ENCODE assay signal across 30 cellular contexts in genomic region chr3:9841015-9841414, GRCh38. TPM values are rescaled to one million over a fixed set of nuclear protein-coding genes. Genes with fewer than 3 reads are reported as not detected.
"Had no signal": no experiment of that assay in that cellular context is flagged by ENCODE, and none has a peak within 500 bp of the region (broad histone marks: within the 10 kb centered on the region; RNA-seq: fewer than 3 reads in every experiment).

No MANE protein-coding gene starts in this region.

- H3K27ac Mint-ChIP-seq: memory B cell, mesothelial cell of epicardium had no signal

- H3K36me3 Mint-ChIP-seq: naive B cell had no signal

- H3K27ac ChIP-seq: coronary artery, esophagus squamous epithelium, prostate gland, right atrium auricular region, testis, tibial artery, upper lobe of left lung had no signal

- H3K4me3 Mint-ChIP-seq: memory B cell; mesothelial cell of epicardium; natural killer cell treated with Interleukin-12 subunit alpha and Interleukin-12 subunit beta and Interleukin-15 and Interleukin-18, amount 100 ng/mL, for 72 hours had no signal

- DNase-seq: dermis blood vessel endothelial cell; effector memory CD4-positive, alpha-beta T cell; erythroblast; esophagus squamous epithelium; hypothalamus; immature natural killer cell; naive B cell; nucleus accumbens; stimulated activated CD4-positive, alpha-beta T cell treated with anti-CD3 and anti-CD28 coated beads, Interleukin-12 subunit alpha, Interleukin-12 subunit beta, amount 100 ng/mL, for 4 hours; stimulated activated CD4-positive, alpha-beta T cell treated with anti-CD3 and anti-CD28 coated beads, Interleukin-1b, Interleukin-23, amount 100 ng/mL, for 48 hours; stimulated activated CD4-positive, alpha-beta T cell treated with anti-CD3 and anti-CD28 coated beads, Interleukin-4, amount 100 ng/mL, for 1 hour; stimulated activated CD8-positive, alpha-beta memory T cell treated with anti-CD3 and anti-CD28 coated beads, Interleukin-4, amount 100 ng/mL, for 48 hours; stimulated activated naive CD8-positive, alpha-beta T cell treated with anti-CD3 and anti-CD28 coated beads, Interleukin-15, Interleukin-2, amounts not matched to agents 100 U/mL and 50 U/mL, for 24 hours; substantia nigra; testis; tibial artery; upper lobe of left lung had no signal

- H3K9me3 Mint-ChIP-seq: immature natural killer cell; memory B cell; mesothelial cell of epicardium; naive B cell; natural killer cell treated with Interleukin-12 subunit alpha and Interleukin-12 subunit beta and Interleukin-15 and Interleukin-18, amount 100 ng/mL, for 72 hours had no signal

- H3K36me3 ChIP-seq: prostate gland had no signal

- H3K9me3 ChIP-seq: esophagus squamous epithelium, mucosa of descending colon, prostate gland, right atrium auricular region, testis, tibial artery, upper lobe of left lung had no signal

- H3K4me1 ChIP-seq: prostate gland had no signal

- H3K4me3 ChIP-seq: coronary artery, esophagus squamous epithelium, lung, mucosa of descending colon, prostate gland, right atrium auricular region, smooth muscle cell, testis, tibial artery, upper lobe of left lung had no signal

- H3K27me3 Mint-ChIP-seq: memory B cell; naive B cell; natural killer cell treated with Interleukin-12 subunit alpha and Interleukin-12 subunit beta and Interleukin-15 and Interleukin-18, amount 100 ng/mL, for 72 hours had no signal

RNA-seq across cellular contexts. Expression of gene CIDEC, which starts 39.0 kb away (rescaled TPM):
- total RNA-seq: chondrocyte; dermis blood vessel endothelial cell; esophagus squamous epithelium; fibroblast of villous mesenchyme; frontal cortex; lung; mesothelial cell of epicardium; natural killer cell treated with Interleukin-12 subunit alpha and Interleukin-12 subunit beta and Interleukin-15 and Interleukin-18, amount 100 ng/mL, for 72 hours; osteocyte; smooth muscle cell; upper lobe of left lung had no signal
